In the genomic region with DNA sequence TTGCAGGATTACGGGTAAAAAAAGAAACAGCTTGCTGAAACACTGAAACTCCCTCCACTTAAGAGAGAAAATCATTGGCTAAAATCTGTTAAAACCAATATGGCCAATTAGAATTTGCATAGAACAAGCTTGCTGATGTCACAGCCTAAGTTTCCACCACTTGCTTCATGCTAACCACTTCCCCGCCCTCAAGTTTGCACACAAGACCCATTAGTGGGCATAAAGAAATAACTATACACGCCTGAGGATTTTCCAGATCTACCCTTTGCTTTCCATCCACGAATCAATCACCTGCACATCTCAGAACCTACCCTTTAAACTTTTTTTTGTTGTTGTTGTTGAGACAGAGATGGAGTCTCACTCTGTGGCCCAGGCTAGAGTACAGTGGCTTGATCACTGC, we compare ENCODE assay signal across 1 cellular context.
TF ChIP-seq lines count a peak whose summit lies in the region.

No MANE protein-coding gene starts in this region.

TF ChIP-seq in HepG2, 621 proteins besides CTCF, POLR2A, EP300 and RAD21 (continued from another document):
- TF ChIP-seq, protein P1, sequence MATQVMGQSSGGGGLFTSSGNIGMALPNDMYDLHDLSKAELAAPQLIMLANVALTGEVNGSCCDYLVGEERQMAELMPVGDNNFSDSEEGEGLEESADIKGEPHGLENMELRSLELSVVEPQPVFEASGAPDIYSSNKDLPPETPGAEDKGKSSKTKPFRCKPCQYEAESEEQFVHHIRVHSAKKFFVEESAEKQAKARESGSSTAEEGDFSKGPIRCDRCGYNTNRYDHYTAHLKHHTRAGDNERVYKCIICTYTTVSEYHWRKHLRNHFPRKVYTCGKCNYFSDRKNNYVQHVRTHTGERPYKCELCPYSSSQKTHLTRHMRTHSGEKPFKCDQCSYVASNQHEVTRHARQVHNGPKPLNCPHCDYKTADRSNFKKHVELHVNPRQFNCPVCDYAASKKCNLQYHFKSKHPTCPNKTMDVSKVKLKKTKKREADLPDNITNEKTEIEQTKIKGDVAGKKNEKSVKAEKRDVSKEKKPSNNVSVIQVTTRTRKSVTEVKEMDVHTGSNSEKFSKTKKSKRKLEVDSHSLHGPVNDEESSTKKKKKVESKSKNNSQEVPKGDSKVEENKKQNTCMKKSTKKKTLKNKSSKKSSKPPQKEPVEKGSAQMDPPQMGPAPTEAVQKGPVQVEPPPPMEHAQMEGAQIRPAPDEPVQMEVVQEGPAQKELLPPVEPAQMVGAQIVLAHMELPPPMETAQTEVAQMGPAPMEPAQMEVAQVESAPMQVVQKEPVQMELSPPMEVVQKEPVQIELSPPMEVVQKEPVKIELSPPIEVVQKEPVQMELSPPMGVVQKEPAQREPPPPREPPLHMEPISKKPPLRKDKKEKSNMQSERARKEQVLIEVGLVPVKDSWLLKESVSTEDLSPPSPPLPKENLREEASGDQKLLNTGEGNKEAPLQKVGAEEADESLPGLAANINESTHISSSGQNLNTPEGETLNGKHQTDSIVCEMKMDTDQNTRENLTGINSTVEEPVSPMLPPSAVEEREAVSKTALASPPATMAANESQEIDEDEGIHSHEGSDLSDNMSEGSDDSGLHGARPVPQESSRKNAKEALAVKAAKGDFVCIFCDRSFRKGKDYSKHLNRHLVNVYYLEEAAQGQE (IDR thresholded peaks at IDR 0.05; ENCODE audit: borderline replicate concordance in 1 of 2, low read depth in 1 of 2, low read length in 2 of 2), result no peak
- TF ChIP-seq NR2F1 (CRISPR knock-in tag; IDR thresholded peaks at IDR 0.05) (no peak), CHCHD3 (CRISPR knock-in tag; IDR thresholded peaks at IDR 0.05) (no peak), BHLHE40 (IDR thresholded peaks at IDR 0.05; ENCODE audit: low read length) (no peak), HNRNPK (IDR thresholded peaks at IDR 0.05; ENCODE audit: low read depth, low read length, poor library complexity, severe bottlenecking) (no peak), NCOR1 (IDR thresholded peaks at IDR 0.05; ENCODE audit: borderline replicate concordance, low read length) (no peak)
- TF ChIP-seq, protein P2, sequence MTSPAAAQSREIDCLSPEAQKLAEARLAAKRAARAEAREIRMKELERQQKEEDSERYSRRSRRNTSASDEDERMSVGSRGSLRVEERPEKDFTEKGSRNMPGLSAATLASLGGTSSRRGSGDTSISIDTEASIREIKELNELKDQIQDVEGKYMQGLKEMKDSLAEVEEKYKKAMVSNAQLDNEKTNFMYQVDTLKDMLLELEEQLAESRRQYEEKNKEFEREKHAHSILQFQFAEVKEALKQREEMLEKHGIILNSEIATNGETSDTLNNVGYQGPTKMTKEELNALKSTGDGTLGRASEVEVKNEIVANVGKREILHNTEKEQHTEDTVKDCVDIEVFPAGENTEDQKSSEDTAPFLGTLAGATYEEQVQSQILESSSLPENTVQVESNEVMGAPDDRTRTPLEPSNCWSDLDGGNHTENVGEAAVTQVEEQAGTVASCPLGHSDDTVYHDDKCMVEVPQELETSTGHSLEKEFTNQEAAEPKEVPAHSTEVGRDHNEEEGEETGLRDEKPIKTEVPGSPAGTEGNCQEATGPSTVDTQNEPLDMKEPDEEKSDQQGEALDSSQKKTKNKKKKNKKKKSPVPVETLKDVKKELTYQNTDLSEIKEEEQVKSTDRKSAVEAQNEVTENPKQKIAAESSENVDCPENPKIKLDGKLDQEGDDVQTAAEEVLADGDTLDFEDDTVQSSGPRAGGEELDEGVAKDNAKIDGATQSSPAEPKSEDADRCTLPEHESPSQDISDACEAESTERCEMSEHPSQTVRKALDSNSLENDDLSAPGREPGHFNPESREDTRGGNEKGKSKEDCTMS (CRISPR knock-in tag; conservative IDR thresholded peaks at IDR 0.05), result no peak
